ENCODE assay signal across 17 cellular contexts in the genomic region with DNA sequence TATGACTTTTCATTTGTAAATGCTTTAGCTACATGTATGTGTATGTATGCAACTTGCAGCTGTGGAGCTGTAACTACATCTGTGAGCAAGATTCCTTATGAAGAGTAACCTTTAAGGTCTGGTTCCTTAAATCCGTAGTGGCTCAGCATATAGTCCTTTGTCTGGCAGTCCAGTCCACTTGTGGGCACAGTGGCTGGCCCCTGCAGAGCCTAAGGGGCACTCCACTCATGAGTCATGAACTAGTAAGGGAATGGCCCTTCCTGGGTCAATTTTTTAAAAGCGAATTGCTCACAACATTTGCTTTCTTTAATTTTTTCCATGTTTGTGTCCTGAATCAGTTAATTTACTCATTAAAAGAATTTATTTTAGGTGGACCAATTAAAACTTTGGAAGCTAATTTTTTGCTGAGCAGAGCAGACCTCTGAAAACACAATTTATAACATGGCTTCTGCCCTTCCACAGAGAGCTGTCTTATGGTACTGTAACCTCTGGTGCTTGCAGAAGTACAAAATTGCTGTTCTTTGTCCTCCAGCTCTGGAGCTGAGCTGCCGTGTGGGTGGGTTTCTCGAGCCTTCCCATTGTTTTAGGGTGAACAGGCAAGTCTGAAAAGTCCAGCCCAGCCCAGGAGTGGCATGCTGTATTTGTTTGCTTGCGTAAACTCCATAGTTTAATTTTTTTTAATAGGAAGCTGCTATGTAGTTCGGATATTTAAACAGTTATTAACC.
DNase-seq lines count a peak whose midpoint lies in the region; ATAC-seq and TF ChIP-seq lines count a peak whose summit lies in the region.
"Had no signal": no experiment of that assay in that cellular context is flagged by ENCODE, and none has a peak within 500 bp of the region (broad histone marks: within the 10 kb centered on the region; RNA-seq: fewer than 3 reads in every experiment).

No MANE protein-coding gene starts in this region.

- peaks cover 5% of the 10 kb centered on the region for H3K36me3 Mint-ChIP-seq in mesothelial cell of epicardium
- H3K36me3 Mint-ChIP-seq in activated naive CD4-positive, alpha-beta T cell treated with anti-CD3 and anti-CD28 coated beads, Interleukin-2, amount 10 ng/mL, durations not matched to agents 7 days and 5 days, result no peaks in the 10 kb centered on the region

- WGBS in heart right ventricle, 2 donors, result 86 to 87% methylated on average over 6 of the region's 6 CpGs

- peak; percentile 70 for DNase-seq in ELR (ENCODE audit: low read depth)
- DNase-seq in MG63, result peak; percentile 51
- peak in 2 of 10 donors; percentile 31 to 40 for DNase-seq in dorsolateral prefrontal cortex
- peak; percentile 29 for DNase-seq in retina
- no peak for DNase-seq in mesothelial cell of epicardium (ENCODE audit: low spot score in 2 of 2, unreplicated experiment in 2 of 2)
- DNase-seq in activated naive CD4-positive, alpha-beta T cell treated with anti-CD3 and anti-CD28 coated beads, Interleukin-2, amount 10 ng/mL, durations not matched to agents 7 days and 5 days, result no peak
- no peak for DNase-seq in heart right ventricle
- DNase-seq: activated naive CD8-positive, alpha-beta T cell treated with anti-CD3 and anti-CD28 coated beads for 36 hours; glutamatergic neuron; H9; KG1; NCI-H1436; NCI-H69; stimulated activated naive CD8-positive, alpha-beta T cell treated with anti-CD3 and anti-CD28 coated beads, Interleukin-15, Interleukin-2, amounts not matched to agents 100 U/mL and 50 U/mL, for 24 hours; T-helper 2 cell had no signal

- no peaks in the 10 kb centered on the region for H3K27me3 ChIP-seq in MG63
- no peaks in the 10 kb centered on the region for H3K27me3 ChIP-seq in dorsolateral prefrontal cortex
- no peaks in the 10 kb centered on the region for H3K27me3 ChIP-seq in heart right ventricle

- ATAC-seq in heart right ventricle, result no peak
- ATAC-seq: stimulated activated naive CD8-positive, alpha-beta T cell treated with anti-CD3 and anti-CD28 coated beads, Interleukin-15, Interleukin-2, amounts not matched to agents 100 U/mL and 50 U/mL, for 24 hours had no signal

- CTCF ChIA-PET in activated naive CD4-positive, alpha-beta T cell treated with anti-CD3 and anti-CD28 coated beads, Interleukin-2, amount 10 ng/mL, durations not matched to agents 7 days and 5 days (lab: Charles Lee), result interaction anchor here (1.7 kb wide), 1 partner anchor 55 kb away, joined by 4 read pairs; no protein-coding TSS in a partner anchor

- intact Hi-C loops in dorsolateral prefrontal cortex (cut with DNase I) (loop anchor here (5.0 kb wide), 2 partner anchors 34 to 61 kb away; no protein-coding TSS in a partner anchor), heart right ventricle (cut with DNase I) (no loop called here)

- H3K27ac Mint-ChIP-seq in mesothelial cell of epicardium, result no peak overlapping the region
- H3K27ac Mint-ChIP-seq in activated naive CD4-positive, alpha-beta T cell treated with anti-CD3 and anti-CD28 coated beads, Interleukin-2, amount 10 ng/mL, durations not matched to agents 7 days and 5 days, result no peak overlapping the region
- H3K27ac Mint-ChIP-seq: activated naive CD8-positive, alpha-beta T cell treated with anti-CD3 and anti-CD28 coated beads for 36 hours; CD14-positive monocyte; H9 had no signal

- H3K4me1 Mint-ChIP-seq in mesothelial cell of epicardium, result peaks cover 21% of the 10 kb centered on the region
- no peaks in the 10 kb centered on the region for H3K4me1 Mint-ChIP-seq in activated naive CD4-positive, alpha-beta T cell treated with anti-CD3 and anti-CD28 coated beads, Interleukin-2, amount 10 ng/mL, durations not matched to agents 7 days and 5 days

- TF ChIP-seq CTCF in dorsolateral prefrontal cortex (IDR thresholded peaks at IDR 0.05 in 54 of 56, conservative IDR thresholded peaks at IDR 0.05 in 2 of 56; ENCODE audit: low read depth in 1 of 56, partially characterized antibody in 56 of 56) (no peak), mesothelial cell of epicardium (IDR thresholded peaks at IDR 0.05; ENCODE audit: unreplicated experiment) (no peak), heart right ventricle (IDR thresholded peaks at IDR 0.05) (no peak)

- no peaks in the 10 kb centered on the region for H3K9me3 Mint-ChIP-seq in mesothelial cell of epicardium
- no peaks in the 10 kb centered on the region for H3K9me3 Mint-ChIP-seq in activated naive CD4-positive, alpha-beta T cell treated with anti-CD3 and anti-CD28 coated beads, Interleukin-2, amount 10 ng/mL, durations not matched to agents 7 days and 5 days
- H3K9me3 Mint-ChIP-seq: activated naive CD8-positive, alpha-beta T cell treated with anti-CD3 and anti-CD28 coated beads for 36 hours; CD14-positive monocyte; H9 had no signal

- peaks cover 4% of the 10 kb centered on the region; the same call in 1 of the 2 replicates for H3K36me3 ChIP-seq in MG63
- H3K36me3 ChIP-seq in heart right ventricle, result peaks cover 0 to 9% (median 0%) of the 10 kb centered on the region in 9 donors

- H3K4me3 ChIP-seq in MG63, result no peak overlapping the region
- no peak overlapping the region for H3K4me3 ChIP-seq in dorsolateral prefrontal cortex
- H3K4me3 ChIP-seq in heart right ventricle, result no peak overlapping the region
- H3K4me3 ChIP-seq: smooth muscle cell had no signal

- H3K27me3 Mint-ChIP-seq in mesothelial cell of epicardium (ENCODE audit: low read depth), result no peaks in the 10 kb centered on the region
- H3K27me3 Mint-ChIP-seq in activated naive CD4-positive, alpha-beta T cell treated with anti-CD3 and anti-CD28 coated beads, Interleukin-2, amount 10 ng/mL, durations not matched to agents 7 days and 5 days, result peaks cover 28% of the 10 kb centered on the region
- H3K27me3 Mint-ChIP-seq: activated naive CD8-positive, alpha-beta T cell treated with anti-CD3 and anti-CD28 coated beads for 36 hours had no signal

- no peaks in the 10 kb centered on the region for H3K4me1 ChIP-seq in heart right ventricle

- no peak overlapping the region for H3K4me3 Mint-ChIP-seq in mesothelial cell of epicardium
- H3K4me3 Mint-ChIP-seq in activated naive CD4-positive, alpha-beta T cell treated with anti-CD3 and anti-CD28 coated beads, Interleukin-2, amount 10 ng/mL, durations not matched to agents 7 days and 5 days, result no peak overlapping the region
- H3K4me3 Mint-ChIP-seq: activated naive CD8-positive, alpha-beta T cell treated with anti-CD3 and anti-CD28 coated beads for 36 hours; CD14-positive monocyte; H9 had no signal

- H3K9me3 ChIP-seq in MG63 (no peaks in the 10 kb centered on the region), heart right ventricle (no peaks in the 10 kb centered on the region)

- H3K27ac ChIP-seq in dorsolateral prefrontal cortex, result peak overlapping the region in 56 of 59 donors; percentile 3 to 94 (median 80)
- H3K27ac ChIP-seq in heart right ventricle, result no peak overlapping the region

Comparison
In these comparisons a context has a peak if more than half of its experiments do, and no peak if none do; other contexts are left out.
1. DNase-seq: peak in ELR (single experiment), MG63 (single experiment) and retina (single experiment); none in mesothelial cell of epicardium (0 of 2), activated naive CD4-positive, alpha-beta T cell treated with anti-CD3 and anti-CD28 coated beads, Interleukin-2, amount 10 ng/mL, durations not matched to agents 7 days and 5 days (single experiment) and heart right ventricle (0 of 2).
2. H3K27ac ChIP-seq: peak in dorsolateral prefrontal cortex (56 of 59); none in heart right ventricle (0 of 10).
3. intact Hi-C loops: an anchor here in dorsolateral prefrontal cortex (5.0 kb wide); none called in heart right ventricle.